22 cellular contexts compared by ENCODE assay signal in the genomic region with DNA sequence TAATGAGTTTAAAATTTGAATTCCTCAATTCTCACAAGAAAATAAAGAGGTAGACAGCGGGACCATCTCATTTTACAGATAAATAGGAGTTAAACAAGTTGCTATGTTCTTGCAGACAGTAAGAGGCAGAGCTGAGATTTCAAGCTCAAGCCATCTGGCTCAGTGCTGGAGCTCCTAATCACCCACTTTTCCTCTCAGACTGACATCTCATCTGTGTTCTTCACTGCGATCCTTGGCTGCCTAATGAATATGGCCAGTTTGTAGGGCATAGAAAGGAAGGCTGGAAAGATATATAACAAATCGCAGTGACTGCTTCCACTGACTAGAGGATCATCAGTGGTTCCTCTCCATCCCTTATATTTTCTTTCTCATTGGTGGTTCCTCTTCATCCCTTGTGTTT.
DNase-seq lines count a peak whose midpoint lies in the region; ATAC-seq and TF ChIP-seq lines count a peak whose summit lies in the region.
"Had no signal": no experiment of that assay in that cellular context is flagged by ENCODE, and none has a peak within 500 bp of the region (broad histone marks: within the 10 kb centered on the region; RNA-seq: fewer than 3 reads in every experiment).

No MANE protein-coding gene starts in this region.

- DNase-seq in NCI-H524 (lab: John Stamatoyannopoulos, UW): peak; percentile 14 to 69
- no peak for DNase-seq in NCI-H524 treated with DMSO at 0.1 percent for 48 hours (lab: John Stamatoyannopoulos, UW)
- DNase-seq in Ammon's horn (ENCODE audit: low spot score): peak; percentile 17
- peak; percentile 74 for DNase-seq in G401 (ENCODE audit: low spot score)
- peak; percentile 5 for DNase-seq in cerebellum (ENCODE audit: low spot score)
- no peak for DNase-seq in activated T-cell treated with anti-CD3 and anti-CD28 coated beads, Interleukin-2, amount 50 U/mL, for 24 hours
- no peak for DNase-seq in RWPE1 (ENCODE audit: low spot score)
- DNase-seq: 8988T; ACHN; AML-193; Calu3; CD4-positive, alpha-beta memory T cell; COR-L47; DMS153; DND-41; GDM1; H9 had no signal

- TF ChIP-seq CTCF in RWPE1 (conservative IDR thresholded peaks at IDR 0.05; ENCODE audit: low read depth): no peak

- no peaks in the 10 kb centered on the region for H3K9me3 Mint-ChIP-seq in activated T-cell treated with anti-CD3 and anti-CD28 coated beads, Interleukin-2, amount 50 U/mL, for 24 hours
- H3K9me3 Mint-ChIP-seq: CD4-positive, alpha-beta memory T cell; GM23338; H9 had no signal

- H3K4me3 Mint-ChIP-seq in activated T-cell treated with anti-CD3 and anti-CD28 coated beads, Interleukin-2, amount 50 U/mL, for 24 hours: no peak overlapping the region
- H3K4me3 Mint-ChIP-seq: CD4-positive, alpha-beta memory T cell; GM23338; H9 had no signal

- ATAC-seq in GM21515 (IDR thresholded peaks at IDR 0.05; ENCODE audit: unreplicated experiment): no peak
- ATAC-seq: A549, GM12878, GM23338, HCT116 had no signal

- peaks cover 15% of the 10 kb centered on the region for H3K4me1 Mint-ChIP-seq in activated T-cell treated with anti-CD3 and anti-CD28 coated beads, Interleukin-2, amount 50 U/mL, for 24 hours (ENCODE audit: low read depth)

- no peaks in the 10 kb centered on the region for H3K27me3 Mint-ChIP-seq in activated T-cell treated with anti-CD3 and anti-CD28 coated beads, Interleukin-2, amount 50 U/mL, for 24 hours
- H3K27me3 Mint-ChIP-seq: CD4-positive, alpha-beta memory T cell had no signal

- peaks cover 21% of the 10 kb centered on the region for H3K36me3 Mint-ChIP-seq in activated T-cell treated with anti-CD3 and anti-CD28 coated beads, Interleukin-2, amount 50 U/mL, for 24 hours (ENCODE audit: low read depth)

- in situ Hi-C loops in G401 (cut with HindIII; ENCODE audit: low sequenced_read_pairs): no loop called here

- H3K27ac ChIP-seq in RWPE1: no peak overlapping the region
- H3K27ac ChIP-seq: A549 had no signal

- no peak overlapping the region for H3K27ac Mint-ChIP-seq in activated T-cell treated with anti-CD3 and anti-CD28 coated beads, Interleukin-2, amount 50 U/mL, for 24 hours
- H3K27ac Mint-ChIP-seq: GM23338, H9 had no signal

- CTCF ChIA-PET in RWPE1 (lab: Yijun Ruan, JAX): no interaction called here

- POLR2A ChIA-PET in RWPE1 (lab: Yijun Ruan, JAX; ENCODE audit: low non-redundant PET): no interaction called here

Comparison
In these comparisons a context has a peak if more than half of its experiments do, and no peak if none do; other contexts are left out.
1. DNase-seq: peak in NCI-H524 (2 of 2), Ammon's horn (single experiment), G401 (single experiment) and cerebellum (single experiment); none in NCI-H524 treated with DMSO at 0.1 percent for 48 hours (single experiment), activated T-cell treated with anti-CD3 and anti-CD28 coated beads, Interleukin-2, amount 50 U/mL, for 24 hours (single experiment) and RWPE1 (single experiment).